In the genomic region with DNA sequence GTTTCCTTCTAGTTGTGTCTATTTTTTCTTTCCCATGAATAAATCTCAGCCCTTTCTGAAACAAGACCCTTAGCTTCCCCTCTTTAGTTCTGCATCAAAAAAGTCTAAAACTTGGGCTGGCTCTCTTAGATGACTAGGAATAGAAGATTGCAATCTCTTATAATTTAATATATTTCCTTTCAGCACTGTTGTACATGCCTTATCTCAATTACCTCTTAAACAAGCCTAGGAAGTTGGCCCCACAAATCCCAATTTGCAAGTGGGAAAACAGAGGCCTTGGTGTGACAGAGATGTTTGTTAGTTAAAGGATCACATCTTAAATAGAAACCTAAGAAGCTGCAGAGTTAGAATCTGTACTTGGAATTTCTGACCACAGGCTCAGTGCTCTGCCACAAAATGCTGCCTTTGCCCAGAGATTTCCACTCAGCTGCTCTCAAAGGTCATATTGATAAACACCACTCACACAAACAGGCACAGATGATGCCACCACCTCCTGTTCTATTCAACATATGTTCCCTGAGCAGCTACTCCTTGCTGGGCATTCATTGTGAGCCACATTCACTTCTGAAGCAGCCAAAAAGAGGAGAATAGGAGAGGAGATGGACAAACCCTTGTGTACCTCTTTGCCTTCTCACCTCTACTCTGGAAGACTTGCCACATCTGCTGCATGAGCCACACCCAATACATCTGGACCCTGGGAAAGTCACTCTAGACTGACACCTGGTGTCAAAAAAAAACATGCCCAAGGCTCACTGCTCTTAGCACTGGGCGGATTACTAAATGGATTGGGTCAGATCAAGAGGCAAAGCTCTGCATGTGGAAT, we compare ENCODE assay signal across 8 cellular contexts.
DNase-seq lines count a peak whose midpoint lies in the region; ATAC-seq and TF ChIP-seq lines count a peak whose summit lies in the region.

No MANE protein-coding gene starts in this region.

- WGBS in iPS DF 6.9 (ENCODE audit: insufficient coverage, insufficient read length) = no CpG with 5 or more reads among the region's 1 CpG

- no peak overlapping the region for H2AFZ ChIP-seq in SU-DHL-6 (ENCODE audit: low read depth, low read length, severe bottlenecking)

- DNase-seq in NCI-H526 (lab: John Stamatoyannopoulos, UW) = peak; percentile 22 to 63
- no peak for DNase-seq in NCI-H526 treated with DMSO at 0.1 percent for 48 hours (lab: John Stamatoyannopoulos, UW)
- DNase-seq in KBM-7 = peak; percentile 70
- DNase-seq in iPS DF 6.9 (ENCODE audit: low read depth, low spot score) = peak; percentile 31
- no peak for DNase-seq in islet precursor cell

- no peaks in the 10 kb centered on the region for H3K9me2 ChIP-seq in SU-DHL-6 (replicated peaks; ENCODE audit: insufficient read depth, low read length)

- H3F3A ChIP-seq in SU-DHL-6 (ENCODE audit: insufficient read depth) = no peaks in the 10 kb centered on the region

- peak; percentile 47 for TF ChIP-seq CTCF in SU-DHL-6 (IDR thresholded peaks at IDR 0.05; ENCODE audit: insufficient read depth, low read length, poor library complexity, severe bottlenecking)

- no peaks in the 10 kb centered on the region for H4K20me1 ChIP-seq in SU-DHL-6 (ENCODE audit: low read depth, low read length)

- H3K4me1 ChIP-seq in iPS DF 6.9 (ENCODE audit: control insufficient read depth, insufficient read depth, low read length) = no peaks in the 10 kb centered on the region

- H3K4me2 ChIP-seq in SU-DHL-6 (ENCODE audit: low read depth, low read length, poor library complexity, severe bottlenecking) = no peak overlapping the region

- no peak overlapping the region for H3K9ac ChIP-seq in SU-DHL-6 (ENCODE audit: low read length)

- no peak for ATAC-seq in HG03469 (IDR thresholded peaks at IDR 0.05; ENCODE audit: unreplicated experiment)
- ATAC-seq in GM19351 (IDR thresholded peaks at IDR 0.05; ENCODE audit: unreplicated experiment) = no peak

- no peak overlapping the region for H3K4me3 ChIP-seq in SU-DHL-6 (ENCODE audit: insufficient read depth, low read length, poor library complexity, severe bottlenecking)
- H3K4me3 ChIP-seq in iPS DF 6.9 (ENCODE audit: low read length) = no peak overlapping the region

- H3K27me3 ChIP-seq in SU-DHL-6 (ENCODE audit: low read length) (no peaks in the 10 kb centered on the region), iPS DF 6.9 (ENCODE audit: control insufficient read depth, insufficient read depth, low read length) (no peaks in the 10 kb centered on the region)

- H3K9me3 ChIP-seq in SU-DHL-6 (ENCODE audit: insufficient read depth, low read length) = no peaks in the 10 kb centered on the region
- H3K9me3 ChIP-seq in iPS DF 6.9 (ENCODE audit: control insufficient read depth, insufficient read depth, low read length) = no peaks in the 10 kb centered on the region

- in situ Hi-C loops in KBM-7 (cut with MboI; ENCODE audit: low pct_unique_long_range_greater_than_20kb, low sequenced_read_pairs) = loop anchor here (25.0 kb wide), 1 partner anchor 602 kb away; no protein-coding TSS in a partner anchor

- H3K36me3 ChIP-seq in SU-DHL-6 (ENCODE audit: low read length) = no peaks in the 10 kb centered on the region
- H3K36me3 ChIP-seq in iPS DF 6.9 (ENCODE audit: control insufficient read depth, insufficient read depth, low read length) = no peaks in the 10 kb centered on the region

- H3K27ac ChIP-seq in SU-DHL-6 (ENCODE audit: low read depth, low read length) (no peak overlapping the region), iPS DF 6.9 (ENCODE audit: low read length) (no peak overlapping the region)

- no peaks in the 10 kb centered on the region for H3K79me2 ChIP-seq in SU-DHL-6 (ENCODE audit: insufficient read depth, low read length)

Comparison
In these comparisons a context has a peak if more than half of its experiments do, and no peak if none do; other contexts are left out.
1. DNase-seq: peak in NCI-H526 (2 of 2), KBM-7 (single experiment) and iPS DF 6.9 (single experiment); none in NCI-H526 treated with DMSO at 0.1 percent for 48 hours (single experiment) and islet precursor cell (single experiment).